1 cellular context compared by ENCODE assay signal in the genomic region with DNA sequence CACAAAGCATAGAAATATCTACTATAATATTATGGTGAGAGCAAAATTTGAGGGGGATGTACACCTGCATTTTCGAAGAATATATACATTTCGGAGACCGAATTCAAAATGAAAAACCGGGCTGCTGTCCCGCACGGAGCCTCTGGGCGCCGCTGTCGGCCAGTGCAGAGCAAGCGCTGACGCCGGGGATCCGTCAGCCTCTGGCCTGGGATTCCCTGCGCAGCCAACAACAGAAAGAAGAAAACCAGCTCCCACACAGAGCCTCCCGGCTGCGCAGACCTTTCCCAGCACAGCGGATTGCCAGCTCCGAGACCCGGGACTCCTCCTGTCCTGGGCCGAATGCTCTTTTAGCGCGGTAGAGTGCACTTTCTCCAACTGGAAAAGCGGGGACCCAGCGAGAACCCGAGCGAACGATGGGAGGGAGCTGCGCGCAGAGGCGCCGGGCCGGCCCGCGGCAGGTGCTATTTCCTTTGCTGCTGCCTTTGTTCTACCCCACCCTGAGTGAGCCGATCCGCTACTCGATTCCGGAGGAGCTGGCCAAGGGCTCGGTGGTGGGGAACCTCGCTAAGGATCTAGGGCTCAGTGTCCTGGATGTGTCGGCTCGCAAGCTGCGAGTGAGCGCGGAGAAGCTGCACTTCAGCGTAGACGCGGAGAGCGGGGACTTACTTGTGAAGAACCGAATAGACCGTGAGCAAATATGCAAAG.
TF ChIP-seq lines count a peak whose summit lies in the region.

A gene (plus strand): TSS at position 232 of the 705 bp plus-strand sequence. CDS start 182 bp downstream, at position 414.

TF ChIP-seq in endothelial cell of umbilical vein, 7 proteins besides CTCF, POLR2A, EP300 and RAD21:
- peak; percentile 26 for TF ChIP-seq EZH2 (IDR thresholded peaks at IDR 0.05; ENCODE audit: borderline replicate concordance, low read depth, low read length, severe bottlenecking)
